Comparison of ENCODE assay signal across 13 cellular contexts in the genomic region with DNA sequence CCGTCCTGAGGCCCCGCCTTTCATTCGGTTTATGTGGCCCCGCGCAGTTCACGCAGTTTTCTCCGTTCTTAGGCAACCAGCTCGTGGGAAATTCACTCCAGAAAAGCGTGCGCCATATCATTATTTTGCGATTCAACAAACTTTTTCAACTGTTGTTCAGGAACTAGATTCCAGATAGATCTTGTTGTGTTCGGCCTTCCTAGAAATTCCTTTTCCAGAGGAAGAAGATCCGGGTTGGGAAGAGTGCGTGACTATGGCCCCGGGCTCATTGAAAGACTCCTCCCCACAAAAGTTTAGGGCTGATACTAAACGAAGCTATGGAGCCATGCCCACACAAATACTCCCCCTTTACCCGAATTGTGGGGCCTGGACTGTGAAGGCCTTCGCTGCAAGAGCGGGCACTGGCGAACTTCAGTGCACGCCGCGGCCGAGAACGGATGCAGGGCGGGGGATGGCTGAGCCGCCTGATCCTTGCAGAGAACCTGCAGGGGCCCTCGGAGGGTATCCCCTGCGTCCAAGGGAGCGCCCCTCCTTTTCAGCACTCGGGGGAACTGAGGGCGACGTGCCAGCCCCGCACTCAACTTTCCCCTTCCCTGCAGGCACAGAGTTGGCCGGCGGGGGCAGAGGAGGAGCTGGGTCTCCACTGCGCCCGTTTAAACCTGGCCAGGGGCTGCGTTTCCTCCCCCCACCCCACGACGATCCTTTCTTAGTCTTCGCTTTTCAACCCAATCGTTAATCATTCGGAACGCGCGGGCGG. TPM values are rescaled to one million over a fixed set of nuclear protein-coding genes. Genes with fewer than 3 reads are reported as not detected.
DNase-seq lines count a peak whose midpoint lies in the region; ATAC-seq, FAIRE-seq and TF ChIP-seq lines count a peak whose summit lies in the region.
"Had no signal": no experiment of that assay in that cellular context is flagged by ENCODE, and none has a peak within 500 bp of the region (broad histone marks: within the 10 kb centered on the region; RNA-seq: fewer than 3 reads in every experiment).

No MANE protein-coding gene starts in this region.

- H3K4me3 ChIP-seq in mucosa of rectum (ENCODE audit: low read length in 2 of 2) (peak overlapping the region; percentile 30 to 37), tibial nerve (peak overlapping the region in 3 of 4 donors; percentile 2 to 48 (median 15)), small intestine (ENCODE audit: low read depth in 1 of 2, low read length in 2 of 2) (peak overlapping the region in 1 of 2 donors; percentile 46)
- H3K4me3 ChIP-seq: ovary had no signal

- H3K9me3 Mint-ChIP-seq in activated naive CD4-positive, alpha-beta T cell treated with anti-CD3 and anti-CD28 coated beads, Interleukin-2, amount 10 ng/mL, durations not matched to agents 7 days and 5 days: peaks cover 7% of the 10 kb centered on the region
- peaks cover 8% of the 10 kb centered on the region for H3K9me3 Mint-ChIP-seq in activated naive CD8-positive, alpha-beta T cell treated with anti-CD3 and anti-CD28 coated beads, Interleukin-2, amount 10 ng/mL, durations not matched to agents 7 days and 5 days

- CTCF ChIA-PET in activated naive CD4-positive, alpha-beta T cell treated with anti-CD3 and anti-CD28 coated beads, Interleukin-2, amount 10 ng/mL, durations not matched to agents 7 days and 5 days (lab: Charles Lee): no interaction called here

- WGBS in tibial nerve, 2 donors: 5 to 13% methylated on average over 18 to 45 of the region's 48 CpGs
- WGBS in small intestine, 3 donors: 5 to 6% (median 6%) methylated on average over 47 to 48 of the region's 48 CpGs

- H3K9me3 ChIP-seq in mucosa of rectum (ENCODE audit: control insufficient read depth in 2 of 2, low read length in 2 of 2) (no peaks in the 10 kb centered on the region), tibial nerve (no peaks in the 10 kb centered on the region), small intestine (ENCODE audit: control insufficient read depth, low read depth) (no peaks in the 10 kb centered on the region)
- H3K9me3 ChIP-seq: ovary had no signal

- POLR2A ChIA-PET in activated naive CD8-positive, alpha-beta T cell treated with anti-CD3 and anti-CD28 coated beads, Interleukin-2, amount 10 ng/mL, durations not matched to agents 7 days and 5 days (lab: Charles Lee): no interaction called here

- no peak for ATAC-seq in activated naive CD8-positive, alpha-beta T cell treated with anti-CD3 and anti-CD28 coated beads, Interleukin-2, amount 10 ng/mL, durations not matched to agents 7 days and 5 days (ENCODE audit: low read depth)
- no peak for ATAC-seq in GM21367 (IDR thresholded peaks at IDR 0.05; ENCODE audit: unreplicated experiment)

- H3K36me3 Mint-ChIP-seq in activated naive CD4-positive, alpha-beta T cell treated with anti-CD3 and anti-CD28 coated beads, Interleukin-2, amount 10 ng/mL, durations not matched to agents 7 days and 5 days: peaks cover 8% of the 10 kb centered on the region
- peaks cover 3% of the 10 kb centered on the region for H3K36me3 Mint-ChIP-seq in activated naive CD8-positive, alpha-beta T cell treated with anti-CD3 and anti-CD28 coated beads, Interleukin-2, amount 10 ng/mL, durations not matched to agents 7 days and 5 days

- H3K4me1 Mint-ChIP-seq in activated naive CD4-positive, alpha-beta T cell treated with anti-CD3 and anti-CD28 coated beads, Interleukin-2, amount 10 ng/mL, durations not matched to agents 7 days and 5 days: no peaks in the 10 kb centered on the region
- H3K4me1 Mint-ChIP-seq in activated naive CD8-positive, alpha-beta T cell treated with anti-CD3 and anti-CD28 coated beads, Interleukin-2, amount 10 ng/mL, durations not matched to agents 7 days and 5 days: peaks cover 3% of the 10 kb centered on the region

- peak overlapping the region; percentile 23 for H3K4me3 Mint-ChIP-seq in activated naive CD4-positive, alpha-beta T cell treated with anti-CD3 and anti-CD28 coated beads, Interleukin-2, amount 10 ng/mL, durations not matched to agents 7 days and 5 days
- no peak overlapping the region for H3K4me3 Mint-ChIP-seq in activated naive CD8-positive, alpha-beta T cell treated with anti-CD3 and anti-CD28 coated beads, Interleukin-2, amount 10 ng/mL, durations not matched to agents 7 days and 5 days

- FAIRE-seq in small intestine (lab: Jason Lieb, UNC): no peak
- FAIRE-seq: HTR-8/SVneo had no signal

- H3K9ac ChIP-seq in mucosa of rectum (ENCODE audit: low read depth in 1 of 2, low read length in 2 of 2): no peak overlapping the region

- H3K36me3 ChIP-seq in mucosa of rectum (ENCODE audit: control insufficient read depth in 2 of 2, insufficient read depth in 2 of 2, low read length in 2 of 2) (no peaks in the 10 kb centered on the region), tibial nerve (no peaks in the 10 kb centered on the region), small intestine (ENCODE audit: control insufficient read depth in 2 of 2, insufficient read depth in 2 of 2, low read length in 2 of 2) (no peaks in the 10 kb centered on the region)
- H3K36me3 ChIP-seq: ovary had no signal

- peaks cover 47 to 66% of the 10 kb centered on the region in 2 donors for H3K27me3 ChIP-seq in mucosa of rectum (ENCODE audit: control insufficient read depth in 2 of 2, insufficient read depth in 2 of 2, low read length in 2 of 2)
- peaks cover 3 to 85% of the 10 kb centered on the region in 2 donors for H3K27me3 ChIP-seq in tibial nerve
- H3K27me3 ChIP-seq in small intestine (ENCODE audit: control insufficient read depth in 2 of 2, insufficient read depth in 2 of 2, low read length in 2 of 2): peaks cover 31 to 50% of the 10 kb centered on the region in 2 donors
- H3K27me3 ChIP-seq: ovary had no signal

- DNase-seq in activated naive CD4-positive, alpha-beta T cell treated with anti-CD3 and anti-CD28 coated beads, Interleukin-2, amount 10 ng/mL, durations not matched to agents 7 days and 5 days: no peak
- no peak for DNase-seq in activated naive CD4-positive, alpha-beta T cell treated with anti-CD3 and anti-CD28 coated beads, Interleukin-2, amount 50 U/mL, for 16 hours
- DNase-seq in activated naive CD8-positive, alpha-beta T cell treated with anti-CD3 and anti-CD28 coated beads, Interleukin-2, amount 10 ng/mL, durations not matched to agents 7 days and 5 days: no peak
- no peak for DNase-seq in tibial nerve (ENCODE audit: low spot score in 2 of 2)
- DNase-seq in small intestine: no peak
- DNase-seq in activated gamma-delta T cell (lab: John Stamatoyannopoulos, UW): no peak
- DNase-seq: NCI-H510A had no signal

- H3K27me3 Mint-ChIP-seq in activated naive CD4-positive, alpha-beta T cell treated with anti-CD3 and anti-CD28 coated beads, Interleukin-2, amount 10 ng/mL, durations not matched to agents 7 days and 5 days: peaks cover 89% of the 10 kb centered on the region
- H3K27me3 Mint-ChIP-seq in activated naive CD8-positive, alpha-beta T cell treated with anti-CD3 and anti-CD28 coated beads, Interleukin-2, amount 10 ng/mL, durations not matched to agents 7 days and 5 days: peaks cover 63% of the 10 kb centered on the region

- H3K27ac Mint-ChIP-seq in activated naive CD4-positive, alpha-beta T cell treated with anti-CD3 and anti-CD28 coated beads, Interleukin-2, amount 10 ng/mL, durations not matched to agents 7 days and 5 days: peak overlapping the region; percentile 80
- peak overlapping the region; percentile 74 for H3K27ac Mint-ChIP-seq in activated naive CD8-positive, alpha-beta T cell treated with anti-CD3 and anti-CD28 coated beads, Interleukin-2, amount 10 ng/mL, durations not matched to agents 7 days and 5 days

- TF ChIP-seq POLR2A in tibial nerve (IDR thresholded peaks at IDR 0.05): no peak

- H3K27ac ChIP-seq in mucosa of rectum (ENCODE audit: low read depth in 2 of 2, low read length in 2 of 2) (no peak overlapping the region), tibial nerve (no peak overlapping the region), small intestine (ENCODE audit: low read depth in 1 of 2, low read length in 1 of 2) (no peak overlapping the region)
- H3K27ac ChIP-seq: C4-2B, ovary had no signal

- H3K4me1 ChIP-seq in mucosa of rectum (ENCODE audit: control insufficient read depth in 2 of 2, insufficient read depth in 2 of 2, low read length in 2 of 2) (no peaks in the 10 kb centered on the region), tibial nerve (peaks cover 0 to 56% (median 2%) of the 10 kb centered on the region in 4 donors), small intestine (ENCODE audit: control insufficient read depth in 2 of 2, insufficient read depth in 1 of 2, low read depth in 1 of 2, low read length in 1 of 2) (no peaks in the 10 kb centered on the region)

- TF ChIP-seq CTCF in tibial nerve (IDR thresholded peaks at IDR 0.05): no peak

- TF ChIP-seq EP300 in tibial nerve (IDR thresholded peaks at IDR 0.05): no peak

RNA-seq across cellular contexts. Expression of gene SOX1, which starts 0.9 kb away (rescaled TPM):
- total RNA-seq in activated naive CD8-positive, alpha-beta T cell treated with anti-CD3 and anti-CD28 coated beads, Interleukin-2, amount 10 ng/mL, durations not matched to agents 7 days and 5 days: not detected
- total RNA-seq in tibial nerve: not detected
- under 1 TPM in 1 of 3 donors, not detected in 2; 0.03 TPM for polyA plus RNA-seq in small intestine
- total RNA-seq: ovary; T-helper 1 cell treated with Interleukin-12 subunit alpha and Interleukin-12 subunit beta and Interleukin-4 antibody, amounts not matched to agents 30 ng/mL and 1 ng/mL, for 36 hours had no signal
- polyA plus RNA-seq: ovary had no signal
